In the genomic region with DNA sequence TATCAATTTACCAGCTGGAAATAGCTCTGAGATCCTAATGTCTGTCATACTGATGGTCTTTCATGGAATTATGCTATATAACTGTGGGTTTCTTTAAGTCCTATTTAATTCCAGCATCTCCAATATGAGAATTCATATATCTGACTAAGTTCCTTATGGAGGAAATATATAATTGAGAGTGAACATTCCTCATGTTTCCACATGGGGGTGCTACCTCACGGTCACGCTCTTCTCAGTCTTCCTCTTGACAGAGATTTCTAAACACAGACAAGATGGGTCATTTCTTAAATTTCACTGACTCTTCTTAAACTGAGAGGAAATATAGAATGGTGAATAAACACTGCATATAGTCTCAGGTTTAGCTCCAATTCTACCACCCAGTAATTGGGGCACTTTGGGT, we compare ENCODE assay signal across 2 cellular contexts.
TF ChIP-seq lines count a peak whose summit lies in the region.

No MANE protein-coding gene starts in this region.

TF ChIP-seq in IMR-90, 13 proteins besides CTCF, POLR2A, EP300 and RAD21:
- no peak for TF ChIP-seq MAZ (IDR thresholded peaks at IDR 0.05; ENCODE audit: borderline replicate concordance, low read depth, low read length)
- TF ChIP-seq MXI1 (IDR thresholded peaks at IDR 0.05; ENCODE audit: borderline replicate concordance, low read depth, low read length) = no peak
- no peak for TF ChIP-seq NFE2L2 (IDR thresholded peaks at IDR 0.05; ENCODE audit: low read depth, low read length)
- TF ChIP-seq USF2 (IDR thresholded peaks at IDR 0.05; ENCODE audit: low read depth, low read length) = no peak
- TF ChIP-seq SMC3 (IDR thresholded peaks at IDR 0.05; ENCODE audit: low read depth, low read length) = no peak
- TF ChIP-seq ELK1 (IDR thresholded peaks at IDR 0.05; ENCODE audit: borderline replicate concordance, low read depth, low read length) = no peak
- TF ChIP-seq CHD1 (IDR thresholded peaks at IDR 0.05; ENCODE audit: low read depth, low read length) = no peak
- no peak for TF ChIP-seq CEBPB (IDR thresholded peaks at IDR 0.05; ENCODE audit: low read depth, low read length)
- TF ChIP-seq BHLHE40 (IDR thresholded peaks at IDR 0.05; ENCODE audit: low read depth, low read length) = no peak
- TF ChIP-seq MAFK (IDR thresholded peaks at IDR 0.05; ENCODE audit: low read depth, low read length) = no peak
- TF ChIP-seq RCOR1 (IDR thresholded peaks at IDR 0.05; ENCODE audit: insufficient replicate concordance, low read length) = no peak
- TF ChIP-seq FOS (IDR thresholded peaks at IDR 0.05; ENCODE audit: low read depth, low read length) = no peak
- TF ChIP-seq RFX5 (IDR thresholded peaks at IDR 0.05; ENCODE audit: low read depth, low read length) = no peak

TF ChIP-seq in H1, 55 proteins besides CTCF, POLR2A, EP300 and RAD21:
- TF ChIP-seq TEAD4 (IDR thresholded peaks at IDR 0.05; ENCODE audit: low read depth, low read length) (0 out of 2 replicates have a peak, but pooled peaks have one; percentile 4), GABPA (IDR thresholded peaks at IDR 0.05; ENCODE audit: borderline replicate concordance, insufficient read depth, low read length) (no peak), YY1 (IDR thresholded peaks at IDR 0.05; ENCODE audit: low read depth, low read length) (no peak)
